In genomic region chr18:12236934-12237832, GRCh38 we compare ENCODE assay signal across 8 cellular contexts. TPM values are rescaled to one million over a fixed set of nuclear protein-coding genes. Genes with fewer than 3 reads are reported as not detected.
A peak's percentile ranks its signal among the peaks of the same experiment; 100 is the strongest.
DNase-seq lines count a peak whose midpoint lies in the region; ATAC-seq and TF ChIP-seq lines count a peak whose summit lies in the region.

No MANE protein-coding gene starts in this region.

- DNase-seq in NCI-H446 (lab: John Stamatoyannopoulos, UW) (peak; percentile 5 to 60), NCI-H446 treated with DMSO at 0.1 percent for 48 hours (lab: John Stamatoyannopoulos, UW) (no peak), NCI-H69 (lab: John Stamatoyannopoulos, UW) (peak; percentile 70), mucosa of descending colon (peak; percentile 64 to 88 (median 83))
- peak; percentile 78 for DNase-seq in activated CD4-positive, alpha-beta memory T cell treated with anti-CD3 and anti-CD28 coated beads for 36 hours
- peak; percentile 30 to 44 (median 37) for DNase-seq in effector memory CD8-positive, alpha-beta T cell
- peak; percentile 25 to 26 for DNase-seq in stimulated activated CD8-positive, alpha-beta memory T cell treated with anti-CD3 and anti-CD28 coated beads, Interleukin-7, amount 100 ng/mL, for 1 hour (ENCODE audit: low read depth in 2 of 2)

- H3K9me3 Mint-ChIP-seq in activated CD4-positive, alpha-beta memory T cell treated with anti-CD3 and anti-CD28 coated beads for 36 hours, result no peaks in the 10 kb centered on the region
- H3K9me3 Mint-ChIP-seq in effector memory CD8-positive, alpha-beta T cell, result no peaks in the 10 kb centered on the region

- H3K27me3 Mint-ChIP-seq in activated CD4-positive, alpha-beta memory T cell treated with anti-CD3 and anti-CD28 coated beads for 36 hours, result peaks cover 24% of the 10 kb centered on the region
- peaks cover 31 to 43% of the 10 kb centered on the region in 2 donors for H3K27me3 Mint-ChIP-seq in effector memory CD8-positive, alpha-beta T cell

- H3K36me3 ChIP-seq in mucosa of descending colon (ENCODE audit: low read depth), result no peaks in the 10 kb centered on the region

- CTCF ChIA-PET in activated CD4-positive, alpha-beta memory T cell treated with anti-CD3 and anti-CD28 coated beads for 36 hours (lab: Charles Lee), result interaction anchor here (0.6 to 2.0 kb wide), 19 partner anchors 8 to 504 kb away, joined by 3 to 7 read pairs (median 3); no protein-coding TSS in a partner anchor

- intact Hi-C loops in activated CD4-positive, alpha-beta memory T cell treated with anti-CD3 and anti-CD28 coated beads for 36 hours (cut with micrococcal nuclease), result loop anchor here (1.0 kb wide), 1 partner anchor 145 kb away; no protein-coding TSS in a partner anchor
- intact Hi-C loops in mucosa of descending colon (cut with DNase I, micrococcal nuclease), result no loop called here

- TF ChIP-seq CTCF in mucosa of descending colon (IDR thresholded peaks at IDR 0.05), result peak; percentile 87

- no peak overlapping the region for H3K4me3 ChIP-seq in mucosa of descending colon

- peak; percentile 83 for ATAC-seq in HG03097 (IDR thresholded peaks at IDR 0.05; ENCODE audit: low FRiP score, unreplicated experiment)
- ATAC-seq in effector memory CD8-positive, alpha-beta T cell (replicated peaks), result peak; percentile 71
- ATAC-seq in mucosa of descending colon, result peak; percentile 96

- H3K4me1 ChIP-seq in mucosa of descending colon (ENCODE audit: low read depth), result no peaks in the 10 kb centered on the region

- H3K9me3 ChIP-seq in mucosa of descending colon, result no peaks in the 10 kb centered on the region

- H3K4me3 Mint-ChIP-seq in activated CD4-positive, alpha-beta memory T cell treated with anti-CD3 and anti-CD28 coated beads for 36 hours, result no peak overlapping the region
- no peak overlapping the region for H3K4me3 Mint-ChIP-seq in effector memory CD8-positive, alpha-beta T cell

- H3K36me3 Mint-ChIP-seq in activated CD4-positive, alpha-beta memory T cell treated with anti-CD3 and anti-CD28 coated beads for 36 hours, result no peaks in the 10 kb centered on the region
- no peaks in the 10 kb centered on the region for H3K36me3 Mint-ChIP-seq in effector memory CD8-positive, alpha-beta T cell (ENCODE audit: insufficient read depth)

- POLR2A ChIA-PET in activated CD4-positive, alpha-beta memory T cell treated with anti-CD3 and anti-CD28 coated beads for 36 hours (lab: Charles Lee), result no interaction called here

- no peak overlapping the region for H3K27ac Mint-ChIP-seq in activated CD4-positive, alpha-beta memory T cell treated with anti-CD3 and anti-CD28 coated beads for 36 hours
- H3K27ac Mint-ChIP-seq in effector memory CD8-positive, alpha-beta T cell, result no peak overlapping the region

- no peaks in the 10 kb centered on the region for H3K4me1 Mint-ChIP-seq in activated CD4-positive, alpha-beta memory T cell treated with anti-CD3 and anti-CD28 coated beads for 36 hours (ENCODE audit: low read depth)
- peaks cover 0 to 4% of the 10 kb centered on the region in 2 donors for H3K4me1 Mint-ChIP-seq in effector memory CD8-positive, alpha-beta T cell (ENCODE audit: low read depth in 2 of 2)

RNA-seq across cellular contexts. Expression of gene CIDEA, which starts 17.0 kb away (rescaled TPM):
- total RNA-seq in activated CD4-positive, alpha-beta memory T cell treated with anti-CD3 and anti-CD28 coated beads for 36 hours, result not detected
- total RNA-seq in mucosa of descending colon, result under 1 TPM in 2 of 3 donors, not detected in 1; 0.58 to 0.98 TPM
